In genomic region chr3:108159865-108160264, GRCh38 we compare ENCODE assay signal across 19 cellular contexts.
DNase-seq lines count a peak whose midpoint lies in the region; ATAC-seq and TF ChIP-seq lines count a peak whose summit lies in the region.
"Had no signal": no experiment of that assay in that cellular context is flagged by ENCODE, and none has a peak within 500 bp of the region (broad histone marks: within the 10 kb centered on the region; RNA-seq: fewer than 3 reads in every experiment).

No MANE protein-coding gene starts in this region.

- no peaks in the 10 kb centered on the region for H3K9me2 ChIP-seq in PC-3 (replicated peaks; ENCODE audit: low read length)

- no peak overlapping the region for H3K4me3 Mint-ChIP-seq in Calu3 (ENCODE audit: low read depth, unreplicated experiment)
- H3K4me3 Mint-ChIP-seq: effector memory CD8-positive, alpha-beta T cell had no signal

- BruUV-seq in Calu3 (replicated peaks; lab: Mats Ljungman, UMichigan) (no TSS peak), PC-3 (replicated peaks; lab: Mats Ljungman, UMichigan) (no TSS peak)

- H3K36me3 Mint-ChIP-seq in Calu3 (ENCODE audit: insufficient read depth, unreplicated experiment), result no peaks in the 10 kb centered on the region

- H3K27me3 ChIP-seq in PC-3 (ENCODE audit: low read length) (no peaks in the 10 kb centered on the region), esophagus squamous epithelium (no peaks in the 10 kb centered on the region)
- H3K27me3 ChIP-seq: BE2C, brain microvascular endothelial cell, upper lobe of left lung had no signal

- no peak for TF ChIP-seq POLR2A in esophagus squamous epithelium (IDR thresholded peaks at IDR 0.05)

- intact Hi-C loops in Calu3 (cut with micrococcal nuclease; ENCODE audit: unreplicated experiment) (no loop called here), PC-3 (cut with micrococcal nuclease) (no loop called here), esophagus squamous epithelium (cut with DNase I) (no loop called here)

- H3K4me3 ChIP-seq in PC-3 (ENCODE audit: low read length) (no peak overlapping the region), choroid plexus epithelial cell (ENCODE audit: low read depth, low read length) (no peak overlapping the region), esophagus squamous epithelium (no peak overlapping the region)
- H3K4me3 ChIP-seq: mucosa of descending colon, skin epidermis, upper lobe of left lung had no signal

- H3K27ac ChIP-seq in PC-3 (ENCODE audit: low read length) (no peak overlapping the region), esophagus squamous epithelium (no peak overlapping the region)
- H3K27ac ChIP-seq: brain microvascular endothelial cell, skin epidermis, upper lobe of left lung had no signal

- H3K4me2 ChIP-seq in PC-3 (ENCODE audit: low read length), result 0 out of 2 replicates have a peak overlapping the region, but pooled peaks have one; percentile 18

- H3K4me1 ChIP-seq in PC-3 (ENCODE audit: insufficient read depth, low read length), result peaks cover 16% of the 10 kb centered on the region; the same call in 1 of the 2 replicates
- H3K4me1 ChIP-seq in esophagus squamous epithelium, result no peaks in the 10 kb centered on the region
- H3K4me1 ChIP-seq: BE2C, upper lobe of left lung had no signal

- no peaks in the 10 kb centered on the region for H3K79me2 ChIP-seq in PC-3 (ENCODE audit: low read length)

- peak; percentile 84 for ATAC-seq in PC-3
- ATAC-seq: effector memory CD8-positive, alpha-beta T cell; left cardiac atrium; mucosa of descending colon had no signal

- H3K9ac ChIP-seq in PC-3 (ENCODE audit: low read length), result no peak overlapping the region

- H3K27ac Mint-ChIP-seq in Calu3 (ENCODE audit: unreplicated experiment), result peak overlapping the region; percentile 54
- H3K27ac Mint-ChIP-seq: effector memory CD8-positive, alpha-beta T cell had no signal

- no peaks in the 10 kb centered on the region for H3K9me3 ChIP-seq in PC-3 (ENCODE audit: low read length)
- no peaks in the 10 kb centered on the region for H3K9me3 ChIP-seq in esophagus squamous epithelium
- H3K9me3 ChIP-seq: BE2C, mucosa of descending colon, upper lobe of left lung had no signal

- H3K4me1 Mint-ChIP-seq in Calu3 (ENCODE audit: low read depth, unreplicated experiment), result peaks cover 14% of the 10 kb centered on the region

- CTCF ChIA-PET in Calu3 (lab: Charles Lee), result no interaction called here
- CTCF ChIA-PET in PC-3 (lab: Charles Lee), result no interaction called here

- WGBS in esophagus squamous epithelium, 2 donors, result 65 to 68% methylated on average over 1 of the region's 1 CpG

- POLR2A ChIA-PET in PC-3 (lab: Charles Lee; ENCODE audit: unreplicated experiment), result no interaction called here

- H3K27me3 Mint-ChIP-seq in Calu3 (ENCODE audit: unreplicated experiment), result no peaks in the 10 kb centered on the region
- H3K27me3 Mint-ChIP-seq: effector memory CD8-positive, alpha-beta T cell had no signal

- H3K9me3 Mint-ChIP-seq in Calu3 (ENCODE audit: low read depth, unreplicated experiment), result no peaks in the 10 kb centered on the region
- H3K9me3 Mint-ChIP-seq: effector memory CD8-positive, alpha-beta T cell had no signal

- no peaks in the 10 kb centered on the region for H3K36me3 ChIP-seq in PC-3 (ENCODE audit: low read depth, low read length)
- H3K36me3 ChIP-seq in esophagus squamous epithelium, result peaks cover 0 to 21% (median 0%) of the 10 kb centered on the region in 3 donors
- H3K36me3 ChIP-seq: BE2C, brain microvascular endothelial cell had no signal

- H3F3A ChIP-seq in PC-3 (ENCODE audit: low read length, unreplicated experiment), result no peaks in the 10 kb centered on the region

- H4K20me1 ChIP-seq in PC-3 (ENCODE audit: low read length), result no peaks in the 10 kb centered on the region

- DNase-seq in Calu3, result no peak
- peak; percentile 80 for DNase-seq in PC-3
- DNase-seq in choroid plexus epithelial cell (ENCODE audit: low read depth), result peak; percentile 52
- peak; percentile 89 for DNase-seq in kidney tubule cell (ENCODE audit: low spot score)
- no peak for DNase-seq in NAMALWA (ENCODE audit: low spot score)
- no peak for DNase-seq in GM19240 (ENCODE audit: insufficient read length, low spot score)
- DNase-seq in NCI-H1930 (lab: John Stamatoyannopoulos, UW), result no peak
- no peak for DNase-seq in esophagus squamous epithelium (lab: John Stamatoyannopoulos, UW)
- DNase-seq: activated CD4-positive, alpha-beta T cell treated with anti-CD3 and anti-CD28 coated beads for 1 hour; activated CD8-positive, alpha-beta memory T cell treated with anti-CD3 and anti-CD28 coated beads, Interleukin-2, amount 50 U/mL, for 4 hours; activated naive CD4-positive, alpha-beta T cell treated with Interleukin-2 at 50 U/mL for 16 hours; BE2C; brain microvascular endothelial cell; effector memory CD8-positive, alpha-beta T cell; left cardiac atrium; mucosa of descending colon; NCI-H187 treated with DMSO at 0.1 percent for 48 hours; upper lobe of left lung had no signal

- H2AFZ ChIP-seq in PC-3 (ENCODE audit: low read length), result no peak overlapping the region

- no peak for TF ChIP-seq CTCF in Calu3 (IDR thresholded peaks at IDR 0.05; ENCODE audit: unreplicated experiment)
- TF ChIP-seq CTCF in PC-3 (conservative IDR thresholded peaks at IDR 0.05; ENCODE audit: low read depth, low read length), result no peak
- TF ChIP-seq CTCF in choroid plexus epithelial cell (conservative IDR thresholded peaks at IDR 0.05; ENCODE audit: low read depth, low read length), result no peak
- TF ChIP-seq CTCF in esophagus squamous epithelium (IDR thresholded peaks at IDR 0.05), result no peak

Comparison
In these comparisons a context has a peak if more than half of its experiments do, and no peak if none do; other contexts are left out.
1. DNase-seq: peak in PC-3 (single experiment), choroid plexus epithelial cell (single experiment) and kidney tubule cell (single experiment); none in Calu3 (single experiment), NAMALWA (single experiment), GM19240 (single experiment), NCI-H1930 (0 of 2) and esophagus squamous epithelium (single experiment).